In genomic region chr2:85237849-85238570, GRCh38 we compare ENCODE assay signal across 21 cellular contexts.
DNase-seq lines count a peak whose midpoint lies in the region; ATAC-seq and TF ChIP-seq lines count a peak whose summit lies in the region.
"Had no signal": no experiment of that assay in that cellular context is flagged by ENCODE, and none has a peak within 500 bp of the region (broad histone marks: within the 10 kb centered on the region; RNA-seq: fewer than 3 reads in every experiment).

No MANE protein-coding gene starts in this region.

- peaks cover 32% of the 10 kb centered on the region for H3K4me1 ChIP-seq in H9 (ENCODE audit: insufficient read depth, low read length)
- H3K4me1 ChIP-seq in RWPE2 (ENCODE audit: insufficient read depth, poor library complexity, severe bottlenecking): peaks cover 12% of the 10 kb centered on the region
- peaks cover 7 to 8% of the 10 kb centered on the region in 2 experiments for H3K4me1 ChIP-seq in trophoblast cell (ENCODE audit: control insufficient read depth in 1 of 2, insufficient read depth in 2 of 2, low read length in 2 of 2)
- H3K4me1 ChIP-seq: uterus had no signal

- H3K4ac ChIP-seq in H9 (ENCODE audit: low read depth, low read length) (no peak overlapping the region; the same call in 1 of the 2 replicates), trophoblast cell (ENCODE audit: low read depth, low read length) (no peak overlapping the region)

- WGBS in H9 (ENCODE audit: extremely low coverage, insufficient read length, low lambda C conversion rate): no CpG with 5 or more reads among the region's 26 CpGs
- WGBS in trophoblast cell (ENCODE audit: extremely low coverage, insufficient coverage, insufficient read length): no CpG with 5 or more reads among the region's 26 CpGs

- no peak overlapping the region for H4K5ac ChIP-seq in H9 (ENCODE audit: insufficient read length, low read depth, low read length)

- H3K18ac ChIP-seq in H9 (ENCODE audit: insufficient read length, low read depth, low read length): peak overlapping the region; percentile 92
- H3K18ac ChIP-seq in trophoblast cell (ENCODE audit: low read length): peak overlapping the region; percentile 15

- peak; percentile 81 for ATAC-seq in RWPE2 (ENCODE audit: low read depth)
- ATAC-seq in GM18868 (IDR thresholded peaks at IDR 0.05; ENCODE audit: unreplicated experiment): no peak
- ATAC-seq: activated CD8-positive, alpha-beta T cell treated with anti-CD3 and anti-CD28 coated beads for 36 hours; left cardiac atrium; naive thymus-derived CD4-positive, alpha-beta T cell; stimulated activated memory B cell treated with anti-CD40 and anti-IgM and Interleukin-4, amounts not matched to agents 10 μg/mL and 1 μg/mL and 100 μg/mL, for 72 hours had no signal

- peaks cover 1% of the 10 kb centered on the region; the same call in 1 of the 2 replicates for H3K27me3 Mint-ChIP-seq in H9 (ENCODE audit: low read depth)

- no peaks in the 10 kb centered on the region for H3K79me1 ChIP-seq in H9 (ENCODE audit: insufficient read depth, low read depth, low read length, poor library complexity, severe bottlenecking)
- H3K79me1 ChIP-seq in trophoblast cell (ENCODE audit: low read length): peaks cover 2% of the 10 kb centered on the region

- H4K20me1 ChIP-seq in H9 (ENCODE audit: control insufficient read depth, insufficient read depth, insufficient read length): peaks cover 3% of the 10 kb centered on the region

- H4K8ac ChIP-seq in H9 (replicated peaks; ENCODE audit: insufficient read length, low read depth, low read length) (no peak overlapping the region), trophoblast cell (ENCODE audit: low read depth, low read length) (peak overlapping the region; percentile 36)

- peak overlapping the region; percentile 43 for H3K4me2 ChIP-seq in H9 (ENCODE audit: insufficient read depth, insufficient read length, low read length)
- H3K4me2 ChIP-seq in trophoblast cell (ENCODE audit: low read length): peak overlapping the region; percentile 50
- H3K4me2 ChIP-seq: KMS-11 had no signal

- no peak overlapping the region for H3T11ph ChIP-seq in H9 (ENCODE audit: low read length)

- peak overlapping the region; percentile 97 to 99 (median 99) for H3K27ac Mint-ChIP-seq in H9
- H3K27ac Mint-ChIP-seq: activated CD8-positive, alpha-beta T cell treated with anti-CD3 and anti-CD28 coated beads for 36 hours; naive thymus-derived CD4-positive, alpha-beta T cell; stimulated activated memory B cell treated with anti-CD40 and anti-IgM and Interleukin-4, amounts not matched to agents 10 μg/mL and 1 μg/mL and 100 μg/mL, for 72 hours had no signal

- H3K9me3 ChIP-seq in H9 (ENCODE audit: control insufficient read depth, low read depth, low read length) (no peaks in the 10 kb centered on the region), RWPE2 (ENCODE audit: severe bottlenecking) (no peaks in the 10 kb centered on the region), trophoblast cell (ENCODE audit: insufficient read depth, low read depth, low read length) (no peaks in the 10 kb centered on the region)
- H3K9me3 ChIP-seq: right lobe of liver, uterus had no signal

- peaks cover 5% of the 10 kb centered on the region for H3K23me2 ChIP-seq in H9 (ENCODE audit: insufficient read length, low read depth, low read length, poor library complexity, severe bottlenecking)

- H3K4me3 ChIP-seq in RWPE2 (ENCODE audit: severe bottlenecking): no peak overlapping the region
- H3K4me3 ChIP-seq in trophoblast cell (ENCODE audit: low read depth, low read length): no peak overlapping the region
- H3K4me3 ChIP-seq: dorsolateral prefrontal cortex, right lobe of liver, uterus had no signal

- H3K23ac ChIP-seq in H9 (ENCODE audit: insufficient read length, low read depth, low read length) (no peak overlapping the region), trophoblast cell (ENCODE audit: low read length) (no peak overlapping the region)

- no peaks in the 10 kb centered on the region for H3K27me3 ChIP-seq in H9 (ENCODE audit: insufficient read depth, low read length)
- H3K27me3 ChIP-seq in RWPE2 (ENCODE audit: insufficient read depth, poor library complexity, severe bottlenecking): no peaks in the 10 kb centered on the region
- no peaks in the 10 kb centered on the region for H3K27me3 ChIP-seq in trophoblast cell (ENCODE audit: insufficient read depth, low read length)
- H3K27me3 ChIP-seq: dorsolateral prefrontal cortex, right lobe of liver, uterus had no signal

- H4K91ac ChIP-seq in H9 (ENCODE audit: insufficient read length, low read depth, low read length) (no peak overlapping the region), trophoblast cell (ENCODE audit: low read depth, low read length) (peak overlapping the region; percentile 21)

- H2BK20ac ChIP-seq in H9 (ENCODE audit: low read depth, low read length, poor library complexity, severe bottlenecking): no peak overlapping the region

- no peak overlapping the region for H2BK120ac ChIP-seq in H9 (ENCODE audit: low read depth, low read length, poor library complexity, severe bottlenecking)
- no peak overlapping the region for H2BK120ac ChIP-seq in trophoblast cell (ENCODE audit: insufficient read depth, low read length, poor library complexity)

- H3K9ac ChIP-seq in H9 (ENCODE audit: extremely low read depth, insufficient read length, low read length): no peak overlapping the region
- no peak overlapping the region for H3K9ac ChIP-seq in trophoblast cell (ENCODE audit: low read length)
- H3K9ac ChIP-seq: KMS-11 had no signal

- H3K27ac ChIP-seq in H9 (ENCODE audit: insufficient read length, low read depth, low read length) (peak overlapping the region; percentile 54), RWPE2 (ENCODE audit: poor library complexity, severe bottlenecking) (peak overlapping the region; percentile 40), trophoblast cell (ENCODE audit: low read depth, low read length) (no peak overlapping the region)
- H3K27ac ChIP-seq: C4-2B, dorsolateral prefrontal cortex, KMS-11, right lobe of liver, uterus had no signal

- no peak overlapping the region for H4K12ac ChIP-seq in trophoblast cell (ENCODE audit: low read depth, low read length)

- peak overlapping the region; percentile 72 for H3K14ac ChIP-seq in H9 (ENCODE audit: insufficient read depth, low read length)
- no peak overlapping the region for H3K14ac ChIP-seq in trophoblast cell (ENCODE audit: low read length)

- no peak overlapping the region for H2BK15ac ChIP-seq in H9 (ENCODE audit: low read depth, low read length)

- no peaks in the 10 kb centered on the region for H3K9me3 Mint-ChIP-seq in H9
- H3K9me3 Mint-ChIP-seq: activated CD8-positive, alpha-beta T cell treated with anti-CD3 and anti-CD28 coated beads for 36 hours; stimulated activated memory B cell treated with anti-CD40 and anti-IgM and Interleukin-4, amounts not matched to agents 10 μg/mL and 1 μg/mL and 100 μg/mL, for 72 hours had no signal

- H2AK5ac ChIP-seq in H9 (ENCODE audit: insufficient read length, low read length) (no peak overlapping the region), trophoblast cell (ENCODE audit: low read length) (no peak overlapping the region)

- peaks cover 74 to 82% of the 10 kb centered on the region in 2 experiments for H3K4me1 Mint-ChIP-seq in H9
- H3K4me1 Mint-ChIP-seq: stimulated activated memory B cell treated with anti-CD40 and anti-IgM and Interleukin-4, amounts not matched to agents 10 μg/mL and 1 μg/mL and 100 μg/mL, for 72 hours had no signal

- TF ChIP-seq CTCF in H9 (conservative IDR thresholded peaks at IDR 0.05): peak; percentile 26; the same call in 1 of the 3 replicates
- no peak for TF ChIP-seq CTCF in RWPE2 (IDR thresholded peaks at IDR 0.05; ENCODE audit: poor library complexity, severe bottlenecking)

- H3K56ac ChIP-seq in H9 (ENCODE audit: insufficient read length, low read depth, low read length): no peak overlapping the region

- no peak overlapping the region for H2BK5ac ChIP-seq in H9 (ENCODE audit: insufficient read length, low read length)
- H2BK5ac ChIP-seq in trophoblast cell (ENCODE audit: low read depth, low read length, poor library complexity): no peak overlapping the region

- DNase-seq in H9 (peak; percentile 92), RWPE2 (ENCODE audit: low spot score) (no peak), iPS DF 19.7 (ENCODE audit: low read depth, low spot score) (peak; percentile 80), trophoblast cell (peak; percentile 64 to 83), NOMO-1 treated with DMSO at 0.1 percent for 48 hours (lab: John Stamatoyannopoulos, UW; ENCODE audit: unreplicated experiment) (no peak), T-helper 1 cell (no peak)
- DNase-seq: activated CD8-positive, alpha-beta T cell treated with anti-CD3 and anti-CD28 coated beads for 36 hours; aorta; dorsolateral prefrontal cortex; EL; foreskin melanocyte; left cardiac atrium; naive thymus-derived CD4-positive, alpha-beta T cell; NCI-H1930; right lobe of liver; stimulated activated CD4-positive, alpha-beta T cell treated with anti-CD3 and anti-CD28 coated beads, Interleukin-4, amount 100 ng/mL, for 24 hours; uterus had no signal

- H3K4me3 Mint-ChIP-seq in H9: peak overlapping the region; percentile 44 to 72
- H3K4me3 Mint-ChIP-seq: activated CD8-positive, alpha-beta T cell treated with anti-CD3 and anti-CD28 coated beads for 36 hours; stimulated activated memory B cell treated with anti-CD40 and anti-IgM and Interleukin-4, amounts not matched to agents 10 μg/mL and 1 μg/mL and 100 μg/mL, for 72 hours had no signal

- H3K36me3 Mint-ChIP-seq in H9 (ENCODE audit: insufficient read depth in 1 of 3, low read depth in 3 of 3): peaks cover 3 to 20% (median 18%) of the 10 kb centered on the region in 3 experiments
- H3K36me3 Mint-ChIP-seq: naive thymus-derived CD4-positive, alpha-beta T cell; stimulated activated memory B cell treated with anti-CD40 and anti-IgM and Interleukin-4, amounts not matched to agents 10 μg/mL and 1 μg/mL and 100 μg/mL, for 72 hours had no signal

- H2AFZ ChIP-seq in H9 (ENCODE audit: low read length) (no peak overlapping the region), trophoblast cell (ENCODE audit: insufficient read depth, low read length, poor library complexity) (no peak overlapping the region)

- H3K36me3 ChIP-seq in RWPE2 (ENCODE audit: low read depth) (peaks cover 2% of the 10 kb centered on the region; the same call in 1 of the 2 replicates), trophoblast cell (ENCODE audit: control insufficient read depth in 1 of 2, insufficient read depth in 2 of 2, low read length in 2 of 2) (no peaks in the 10 kb centered on the region)
- H3K36me3 ChIP-seq: right lobe of liver, uterus had no signal

- H2BK12ac ChIP-seq in H9 (ENCODE audit: insufficient read length, low read depth, low read length) (no peak overlapping the region), trophoblast cell (ENCODE audit: low read length) (no peak overlapping the region)

- H3K79me2 ChIP-seq in H9 (ENCODE audit: insufficient read depth, low read length) (peaks cover 18% of the 10 kb centered on the region), trophoblast cell (ENCODE audit: control insufficient read depth, insufficient read depth, low read length, poor library complexity) (no peaks in the 10 kb centered on the region)

Comparison
In these comparisons a context has a peak if more than half of its experiments do, and no peak if none do; other contexts are left out.
1. DNase-seq: peak in H9 (single experiment), iPS DF 19.7 (single experiment) and trophoblast cell (2 of 2); none in RWPE2 (single experiment), NOMO-1 treated with DMSO at 0.1 percent for 48 hours (single experiment) and T-helper 1 cell (0 of 5).